ENCODE assay signal across 1 cellular context in the genomic region with DNA sequence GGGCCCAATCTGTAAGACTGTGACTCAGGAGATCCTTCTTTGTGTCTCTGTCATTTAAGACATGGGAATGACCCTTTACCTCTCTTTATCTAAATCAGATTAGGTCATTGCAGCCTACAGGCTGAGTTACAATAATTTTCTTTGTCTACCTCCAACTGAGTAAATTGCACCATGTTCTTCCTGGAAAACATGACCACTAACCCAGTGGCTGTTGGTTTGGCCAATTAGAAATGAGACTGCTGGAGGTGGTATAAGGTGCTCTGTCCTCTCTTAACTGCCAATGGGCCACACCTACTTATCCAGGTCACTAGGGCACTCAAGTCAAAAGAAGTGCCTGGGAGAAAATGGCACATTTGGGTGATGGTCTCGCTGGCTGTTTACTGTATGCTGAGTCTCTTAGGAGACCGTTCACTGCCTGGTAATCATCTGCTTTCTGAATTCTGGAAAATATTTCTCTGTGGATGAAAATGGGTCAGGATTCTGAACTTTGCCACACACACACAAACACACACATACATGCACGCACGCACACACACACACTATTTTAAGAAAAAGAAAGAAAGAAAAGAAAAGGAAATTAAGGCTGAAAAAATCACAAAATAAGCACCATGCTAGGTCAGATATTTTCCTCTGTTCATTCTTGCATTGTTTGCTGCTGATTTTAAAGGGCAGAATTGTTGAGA.
TF ChIP-seq lines count a peak whose summit lies in the region.

No MANE protein-coding gene starts in this region.

TF ChIP-seq in SK-N-SH treated with all-trans-retinoic acid at 6 μM for 48 hours, 23 proteins besides CTCF, POLR2A, EP300 and RAD21 (continued from another document):
- TF ChIP-seq BACH2 (CRISPR knock-in tag; IDR thresholded peaks at IDR 0.05; ENCODE audit: borderline replicate concordance) (no peak), CSDC2 (CRISPR knock-in tag; IDR thresholded peaks at IDR 0.05) (no peak), PATZ1 (CRISPR knock-in tag; IDR thresholded peaks at IDR 0.05; ENCODE audit: borderline replicate concordance) (no peak), ARNTL (CRISPR knock-in tag; IDR thresholded peaks at IDR 0.05; ENCODE audit: borderline replicate concordance, low read depth) (no peak), ISL1 (CRISPR knock-in tag; IDR thresholded peaks at IDR 0.05) (no peak), ZFP3 (CRISPR knock-in tag; IDR thresholded peaks at IDR 0.05) (no peak), RARB (CRISPR knock-in tag; IDR thresholded peaks at IDR 0.05) (no peak)
- TF ChIP-seq, protein P1, sequence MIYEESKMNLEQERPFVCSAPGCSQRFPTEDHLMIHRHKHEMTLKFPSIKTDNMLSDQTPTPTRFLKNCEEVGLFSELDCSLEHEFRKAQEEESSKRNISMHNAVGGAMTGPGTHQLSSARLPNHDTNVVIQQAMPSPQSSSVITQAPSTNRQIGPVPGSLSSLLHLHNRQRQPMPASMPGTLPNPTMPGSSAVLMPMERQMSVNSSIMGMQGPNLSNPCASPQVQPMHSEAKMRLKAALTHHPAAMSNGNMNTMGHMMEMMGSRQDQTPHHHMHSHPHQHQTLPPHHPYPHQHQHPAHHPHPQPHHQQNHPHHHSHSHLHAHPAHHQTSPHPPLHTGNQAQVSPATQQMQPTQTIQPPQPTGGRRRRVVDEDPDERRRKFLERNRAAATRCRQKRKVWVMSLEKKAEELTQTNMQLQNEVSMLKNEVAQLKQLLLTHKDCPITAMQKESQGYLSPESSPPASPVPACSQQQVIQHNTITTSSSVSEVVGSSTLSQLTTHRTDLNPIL (CRISPR knock-in tag; IDR thresholded peaks at IDR 0.05; ENCODE audit: low read depth): no peak
TF ChIP-seq in SK-N-SH treated with all-trans-retinoic acid at 6 μM for 48 hours: peak in this region for 0.
